ENCODE assay signal across 8 cellular contexts in genomic region chrX:118603981-118604380, GRCh38.
A peak's percentile ranks its signal among the peaks of the same experiment; 100 is the strongest.
DNase-seq lines count a peak whose midpoint lies in the region; ATAC-seq, FAIRE-seq and TF ChIP-seq lines count a peak whose summit lies in the region.

No MANE protein-coding gene starts in this region.

- H3K9me2 ChIP-seq in PC-9 (ENCODE audit: insufficient read depth), result no peaks in the 10 kb centered on the region

- no peaks in the 10 kb centered on the region for H3K27me3 ChIP-seq in PC-9 (ENCODE audit: insufficient read depth, low read depth)
- H3K27me3 ChIP-seq in left ventricle myocardium inferior (ENCODE audit: low read depth), result no peaks in the 10 kb centered on the region

- no peaks in the 10 kb centered on the region for H3K79me2 ChIP-seq in PC-9 (ENCODE audit: low read depth)

- no peak for ATAC-seq in activated CD4-positive, CD25-positive, alpha-beta regulatory T cell treated with anti-CD3 and anti-CD28 coated beads, Interleukin-2, amount 50 U/mL, for 24 hours
- no peak for ATAC-seq in HG03457 (IDR thresholded peaks at IDR 0.05; ENCODE audit: unreplicated experiment)

- no peaks in the 10 kb centered on the region for H3K36me3 ChIP-seq in PC-9 (ENCODE audit: low read depth)
- H3K36me3 ChIP-seq in left ventricle myocardium inferior, result no peaks in the 10 kb centered on the region

- no peaks in the 10 kb centered on the region for H4K20me1 ChIP-seq in PC-9 (ENCODE audit: insufficient read depth)

- TF ChIP-seq CTCF in PC-9 (conservative IDR thresholded peaks at IDR 0.05) (peak; percentile 87), left ventricle myocardium inferior (IDR thresholded peaks at IDR 0.05; ENCODE audit: borderline replicate concordance) (peak; percentile 74)

- H3K27ac ChIP-seq in PC-9 (no peak overlapping the region), left ventricle myocardium inferior (replicated peaks) (no peak overlapping the region)

- FAIRE-seq in HTR-8/SVneo (lab: Jason Lieb, UNC), result peak; percentile 80

- H3F3A ChIP-seq in PC-9 (ENCODE audit: insufficient read depth, low read depth), result no peaks in the 10 kb centered on the region

- CTCF ChIA-PET in PC-9 (lab: Charles Lee), result no interaction called here

- H2AFZ ChIP-seq in PC-9, result peak overlapping the region; percentile 81

- intact Hi-C loops in PC-9 (cut with micrococcal nuclease; ENCODE audit: unreplicated experiment) (loop anchor here (1.0 to 5.0 kb wide), 3 partner anchors 203 to 463 kb away; no protein-coding TSS in a partner anchor), left ventricle myocardium inferior (cut with micrococcal nuclease) (no loop called here)

- POLR2A ChIA-PET in PC-9 (lab: Charles Lee; ENCODE audit: unreplicated experiment), result no interaction called here

- peak overlapping the region; percentile 67 for H3K4me2 ChIP-seq in PC-9

- H3K9me3 ChIP-seq in PC-9 (ENCODE audit: insufficient read depth, low read depth), result no peaks in the 10 kb centered on the region
- no peaks in the 10 kb centered on the region for H3K9me3 ChIP-seq in left ventricle myocardium inferior (replicated peaks)

- DNase-seq in activated CD4-positive, CD25-positive, alpha-beta regulatory T cell treated with anti-CD3 and anti-CD28 coated beads, Interleukin-2, amount 50 U/mL, for 16 hours (ENCODE audit: low read depth, low spot score), result peak; percentile 1
- DNase-seq in HTR-8/SVneo (ENCODE audit: insufficient read length, low spot score), result peak; percentile 10
- peak; percentile 33 to 35 for DNase-seq in PC-9
- peak; percentile 59 for DNase-seq in amniotic epithelial cell (ENCODE audit: low read depth)
- DNase-seq in left ventricle myocardium inferior, result no peak
- peak; percentile 34 for DNase-seq in putamen (ENCODE audit: low spot score)

- H3K4me1 ChIP-seq in PC-9 (replicated peaks; ENCODE audit: insufficient read depth), result 0 out of 2 replicates have a peak, but pooled peaks cover 7% of the 10 kb centered on the region
- no peaks in the 10 kb centered on the region for H3K4me1 ChIP-seq in left ventricle myocardium inferior

- BruUV-seq in PC-9 (replicated peaks; lab: Mats Ljungman, UMichigan), result no TSS peak

- H3K4me3 ChIP-seq in PC-9 (no peak overlapping the region), left ventricle myocardium inferior (no peak overlapping the region)
